15 cellular contexts compared by ENCODE assay signal in genomic region chr4:177511611-177512010, GRCh38.
A peak's percentile ranks its signal among the peaks of the same experiment; 100 is the strongest.
DNase-seq lines count a peak whose midpoint lies in the region; ATAC-seq and TF ChIP-seq lines count a peak whose summit lies in the region.
"Had no signal": no experiment of that assay in that cellular context is flagged by ENCODE, and none has a peak within 500 bp of the region (broad histone marks: within the 10 kb centered on the region; RNA-seq: fewer than 3 reads in every experiment).

No MANE protein-coding gene starts in this region.

- DNase-seq in DMS53 (lab: John Stamatoyannopoulos, UW) (peak; percentile 93), NCI-H510A (lab: John Stamatoyannopoulos, UW) (peak; percentile 80), esophagus squamous epithelium (lab: John Stamatoyannopoulos, UW) (no peak), prostate gland (ENCODE audit: low spot score) (peak; percentile 81), H7 (no peak), GM03348 (ENCODE audit: low spot score) (no peak)
- no peak for DNase-seq in stimulated activated CD4-positive, alpha-beta T cell treated with anti-CD3 and anti-CD28 coated beads, Interleukin-2, amount 100 ng/mL, for 48 hours
- no peak for DNase-seq in natural killer cell treated with Interleukin-12 subunit alpha and Interleukin-12 subunit beta and Interleukin-15 and Interleukin-18, amount 100 ng/mL, for 72 hours (ENCODE audit: low spot score)
- DNase-seq: activated CD4-positive, CD25-positive, alpha-beta regulatory T cell; activated CD8-positive, alpha-beta T cell treated with anti-CD3 and anti-CD28 coated beads, Interleukin-2, amount 10 ng/mL, durations not matched to agents 7 days and 5 days; glutamatergic neuron; right cardiac atrium had no signal

- H3K27me3 ChIP-seq in esophagus squamous epithelium (no peaks in the 10 kb centered on the region), prostate gland (replicated peaks; ENCODE audit: insufficient read depth) (no peaks in the 10 kb centered on the region), H7 (ENCODE audit: control insufficient read depth, insufficient read depth, low read length) (no peaks in the 10 kb centered on the region)
- H3K27me3 ChIP-seq: neutrophil, vagina had no signal

- no peak overlapping the region for H3K4me3 Mint-ChIP-seq in natural killer cell treated with Interleukin-12 subunit alpha and Interleukin-12 subunit beta and Interleukin-15 and Interleukin-18, amount 100 ng/mL, for 72 hours
- H3K4me3 Mint-ChIP-seq: activated CD8-positive, alpha-beta T cell treated with anti-CD3 and anti-CD28 coated beads, Interleukin-2, amount 10 ng/mL, durations not matched to agents 7 days and 5 days; stimulated activated naive CD8-positive, alpha-beta T cell treated with anti-CD3 and anti-CD28 coated beads, Interleukin-15, Interleukin-2, amounts not matched to agents 100 ng/mL and 50 ng/mL, for 24 hours had no signal

- ATAC-seq in natural killer cell treated with Interleukin-12 subunit alpha and Interleukin-12 subunit beta and Interleukin-15 and Interleukin-18, amount 100 ng/mL, for 72 hours: no peak
- ATAC-seq: activated CD8-positive, alpha-beta T cell treated with anti-CD3 and anti-CD28 coated beads, Interleukin-2, amount 10 ng/mL, durations not matched to agents 7 days and 5 days; right cardiac atrium had no signal

- no peak for TF ChIP-seq POLR2A in esophagus squamous epithelium (IDR thresholded peaks at IDR 0.05)
- no peak for TF ChIP-seq POLR2A in prostate gland (IDR thresholded peaks at IDR 0.05)

- H3K9me3 ChIP-seq in esophagus squamous epithelium (peaks cover 0 to 3% (median 0%) of the 10 kb centered on the region in 3 donors), prostate gland (no peaks in the 10 kb centered on the region)
- H3K9me3 ChIP-seq: neutrophil, vagina had no signal

- H3K4me1 Mint-ChIP-seq in natural killer cell treated with Interleukin-12 subunit alpha and Interleukin-12 subunit beta and Interleukin-15 and Interleukin-18, amount 100 ng/mL, for 72 hours (ENCODE audit: low read depth in 2 of 2): no peaks in the 10 kb centered on the region

- H3K4me1 ChIP-seq in esophagus squamous epithelium (peaks cover 0 to 30% (median 5%) of the 10 kb centered on the region in 3 donors), prostate gland (replicated peaks) (no peaks in the 10 kb centered on the region)
- H3K4me1 ChIP-seq: vagina had no signal

- 22 to 46% methylated on average over 3 of the region's 3 CpGs for WGBS in esophagus squamous epithelium, 2 donors
- WGBS in prostate gland: 47% methylated on average over 3 of the region's 3 CpGs

- no peaks in the 10 kb centered on the region for H3K27me3 Mint-ChIP-seq in natural killer cell treated with Interleukin-12 subunit alpha and Interleukin-12 subunit beta and Interleukin-15 and Interleukin-18, amount 100 ng/mL, for 72 hours
- H3K27me3 Mint-ChIP-seq: stimulated activated naive CD8-positive, alpha-beta T cell treated with anti-CD3 and anti-CD28 coated beads, Interleukin-15, Interleukin-2, amounts not matched to agents 100 ng/mL and 50 ng/mL, for 24 hours had no signal

- H3K4me3 ChIP-seq in esophagus squamous epithelium (no peak overlapping the region), prostate gland (no peak overlapping the region), H7 (ENCODE audit: insufficient read depth, low read depth, low read length) (no peak overlapping the region)
- H3K4me3 ChIP-seq: vagina had no signal

- intact Hi-C loops in esophagus squamous epithelium (cut with DNase I) (no loop called here), prostate gland (cut with DNase I) (no loop called here)

- no peak for TF ChIP-seq CTCF in esophagus squamous epithelium (IDR thresholded peaks at IDR 0.05)
- TF ChIP-seq CTCF in prostate gland (IDR thresholded peaks at IDR 0.05): no peak

- H3K36me3 Mint-ChIP-seq in natural killer cell treated with Interleukin-12 subunit alpha and Interleukin-12 subunit beta and Interleukin-15 and Interleukin-18, amount 100 ng/mL, for 72 hours: no peaks in the 10 kb centered on the region

- H3K27ac ChIP-seq in esophagus squamous epithelium (peak overlapping the region in 3 of 4 donors; percentile 72 to 82 (median 76)), prostate gland (no peak overlapping the region)
- H3K27ac ChIP-seq: neutrophil, vagina had no signal

- H3K9me3 Mint-ChIP-seq in natural killer cell treated with Interleukin-12 subunit alpha and Interleukin-12 subunit beta and Interleukin-15 and Interleukin-18, amount 100 ng/mL, for 72 hours: no peaks in the 10 kb centered on the region
- H3K9me3 Mint-ChIP-seq: stimulated activated naive CD8-positive, alpha-beta T cell treated with anti-CD3 and anti-CD28 coated beads, Interleukin-15, Interleukin-2, amounts not matched to agents 100 ng/mL and 50 ng/mL, for 24 hours had no signal

- H3K27ac Mint-ChIP-seq in natural killer cell treated with Interleukin-12 subunit alpha and Interleukin-12 subunit beta and Interleukin-15 and Interleukin-18, amount 100 ng/mL, for 72 hours: no peak overlapping the region
- H3K27ac Mint-ChIP-seq: activated CD8-positive, alpha-beta T cell treated with anti-CD3 and anti-CD28 coated beads, Interleukin-2, amount 10 ng/mL, durations not matched to agents 7 days and 5 days; stimulated activated naive CD8-positive, alpha-beta T cell treated with anti-CD3 and anti-CD28 coated beads, Interleukin-15, Interleukin-2, amounts not matched to agents 100 ng/mL and 50 ng/mL, for 24 hours had no signal

- H3K36me3 ChIP-seq in esophagus squamous epithelium (no peaks in the 10 kb centered on the region), prostate gland (no peaks in the 10 kb centered on the region), H7 (replicated peaks; ENCODE audit: control insufficient read depth, insufficient read depth, low read length) (no peaks in the 10 kb centered on the region)
- H3K36me3 ChIP-seq: neutrophil, vagina had no signal

Comparison
In these comparisons a context has a peak if more than half of its experiments do, and no peak if none do; other contexts are left out.
1. DNase-seq: peak in DMS53 (single experiment), NCI-H510A (single experiment) and prostate gland (single experiment); none in esophagus squamous epithelium (single experiment), H7 (single experiment), GM03348 (single experiment), stimulated activated CD4-positive, alpha-beta T cell treated with anti-CD3 and anti-CD28 coated beads, Interleukin-2, amount 100 ng/mL, for 48 hours (0 of 2) and natural killer cell treated with Interleukin-12 subunit alpha and Interleukin-12 subunit beta and Interleukin-15 and Interleukin-18, amount 100 ng/mL, for 72 hours (single experiment).
2. H3K27ac ChIP-seq: peak in esophagus squamous epithelium (3 of 4); none in prostate gland (0 of 2).